ENCODE assay signal across 28 cellular contexts in the genomic region with DNA sequence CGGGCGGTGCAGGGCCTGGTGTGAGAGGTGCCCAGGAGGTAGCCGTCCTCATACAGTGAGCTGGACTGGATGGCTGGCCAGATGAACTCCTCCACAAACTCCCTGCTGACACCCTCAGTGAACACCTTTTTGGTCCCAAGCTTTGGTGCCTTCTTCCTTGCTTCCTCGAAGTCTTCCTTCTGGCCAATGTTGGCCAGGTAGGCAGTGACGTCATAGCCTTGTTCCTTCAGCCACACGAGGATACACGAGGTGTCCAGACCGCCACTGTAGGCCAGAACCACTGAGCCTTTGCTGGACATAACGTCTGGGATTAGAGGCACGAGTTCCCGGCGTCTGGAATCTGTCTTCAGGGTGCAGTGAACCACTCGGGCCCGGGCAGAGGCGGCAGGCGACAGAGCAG.
"Had no signal": no experiment of that assay in that cellular context is flagged by ENCODE, and none has a peak within 500 bp of the region (broad histone marks: within the 10 kb centered on the region; RNA-seq: fewer than 3 reads in every experiment).

No MANE protein-coding gene starts in this region.

- H3K36me3 ChIP-seq: ascending aorta had no signal

- H3K9me3 ChIP-seq: ascending aorta had no signal

- DNase-seq: activated B cell treated with CpG ODN at 0.5 μM for 24 hours; activated CD4-positive, alpha-beta memory T cell treated with anti-CD3 and anti-CD28 coated beads for 36 hours; activated CD4-positive, alpha-beta T cell treated with anti-CD3 and anti-CD28 coated beads for 4 hours; activated CD4-positive, alpha-beta T cell treated with anti-CD3 and anti-CD28 coated beads, Interleukin-2, amount 10 ng/mL, durations not matched to agents 24 days and 14 days; activated CD4-positive, alpha-beta T cell treated with anti-CD3 and anti-CD28 coated beads, Interleukin-2, amount 50 U/mL, for 1 hour; activated CD4-positive, alpha-beta T cell treated with anti-CD3 and anti-CD28 coated beads, Interleukin-2, amount 50 U/mL, for 4 hours; activated CD4-positive, CD25-positive, alpha-beta regulatory T cell treated with anti-CD3 and anti-CD28 coated beads, Interleukin-2, amount 50 U/mL, for 72 hours; activated CD8-positive, alpha-beta memory T cell treated with anti-CD3 and anti-CD28 coated beads, Interleukin-2, amount 50 U/mL, for 4 hours; activated CD8-positive, alpha-beta T cell treated with anti-CD3 and anti-CD28 coated beads for 36 hours; activated effector memory CD4-positive, alpha-beta T cell treated with Interleukin-2 at 50 U/mL for 16 hours; activated gamma-delta T cell; activated naive CD4-positive, alpha-beta T cell treated with anti-CD3 and anti-CD28 coated beads, Interleukin-2, amount 10 ng/mL, durations not matched to agents 7 days and 5 days; activated naive CD4-positive, alpha-beta T cell treated with Interleukin-2 at 50 U/mL for 16 hours; activated naive CD8-positive, alpha-beta T cell treated with anti-CD3 and anti-CD28 coated beads, Interleukin-2, amount 10 ng/mL, durations not matched to agents 7 days and 5 days; activated naive CD8-positive, alpha-beta T cell treated with anti-CD3 and anti-CD28 coated beads, Interleukin-2, amount 50 U/mL, for 24 hours; activated T-cell treated with anti-CD3 and anti-CD28 coated beads for 4 hours; activated T-cell treated with anti-CD3 and anti-CD28 coated beads, Interleukin-2, amount 50 U/mL, for 1 hour; activated T-cell treated with anti-CD3 and anti-CD28 coated beads, Interleukin-2, amount 50 U/mL, for 4 hours; activated T-cell treated with anti-CD3 and anti-CD28 coated beads, Interleukin-2, amount 50 U/mL, for 72 hours; amygdala; anterior cingulate cortex; central memory CD4-positive, alpha-beta T cell; T-helper 1 cell; T-helper 2 cell; T-helper 9 cell had no signal

- ATAC-seq: activated CD8-positive, alpha-beta T cell treated with anti-CD3 and anti-CD28 coated beads for 36 hours; activated naive CD8-positive, alpha-beta T cell treated with anti-CD3 and anti-CD28 coated beads, Interleukin-2, amount 50 U/mL, for 24 hours; activated T-cell treated with anti-CD3 and anti-CD28 coated beads, Interleukin-2, amount 50 U/mL, for 4 hours; activated T-cell treated with anti-CD3 and anti-CD28 coated beads, Interleukin-2, amount 50 U/mL, for 72 hours had no signal

- H3K4me1 ChIP-seq: ascending aorta had no signal

- H3K27ac ChIP-seq: ascending aorta, VCaP had no signal

- H3K4me3 ChIP-seq: ascending aorta had no signal

- FAIRE-seq: TTC549 had no signal

- H3K27me3 ChIP-seq: ascending aorta had no signal
